In the genomic region with DNA sequence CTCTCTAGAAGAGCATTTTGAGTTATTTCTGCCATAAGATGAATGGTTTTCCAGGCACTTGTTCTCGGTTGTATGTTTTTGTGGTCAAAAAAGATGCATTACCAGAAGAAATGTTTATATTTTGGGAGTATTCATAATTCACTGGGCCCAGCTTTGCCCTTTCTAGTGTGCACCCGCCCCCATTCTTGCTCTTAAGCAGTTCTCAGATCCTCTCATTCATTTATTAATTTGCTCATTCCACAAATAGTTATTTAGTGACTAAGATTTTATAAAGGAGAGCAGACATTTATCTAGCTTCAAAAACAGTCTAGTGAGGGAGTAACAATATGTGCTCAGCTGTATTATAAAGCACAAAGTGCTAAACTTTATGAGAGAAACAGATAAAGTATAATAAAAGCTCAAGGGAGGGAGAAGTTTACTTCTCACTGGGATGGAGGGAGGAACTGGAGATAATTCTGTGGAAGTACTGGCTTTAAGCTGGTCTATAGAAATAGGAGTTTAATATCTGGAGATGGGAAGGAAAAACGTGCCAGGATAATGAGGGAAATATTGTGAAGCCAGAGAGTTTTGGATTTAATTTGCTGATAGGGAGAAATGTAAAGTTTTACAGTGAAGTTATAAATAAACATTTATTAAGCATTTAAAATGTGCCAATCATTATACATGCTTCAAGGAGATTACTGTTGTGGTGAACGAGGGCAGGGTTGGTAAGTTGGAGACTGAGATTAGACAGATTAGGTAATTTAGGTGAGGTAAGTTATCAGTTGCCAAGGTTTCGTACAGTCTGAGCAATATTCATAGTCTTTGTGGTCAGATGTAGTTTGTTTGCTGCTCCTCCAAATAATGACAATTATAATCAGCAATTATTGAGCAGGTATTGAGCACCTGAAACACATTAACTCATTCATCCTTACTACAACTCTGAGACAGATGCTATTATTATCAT, we compare ENCODE assay signal across 10 cellular contexts. TPM values are rescaled to one million over a fixed set of nuclear protein-coding genes. Genes with fewer than 3 reads are reported as not detected.
DNase-seq lines count a peak whose midpoint lies in the region; ATAC-seq and TF ChIP-seq lines count a peak whose summit lies in the region.
"Had no signal": no experiment of that assay in that cellular context is flagged by ENCODE, and none has a peak within 500 bp of the region (broad histone marks: within the 10 kb centered on the region; RNA-seq: fewer than 3 reads in every experiment).

No MANE protein-coding gene starts in this region.

- ATAC-seq in activated T-helper 17 cell treated with anti-CD3 and anti-CD28 coated beads, Interleukin-2, amount 50 U/mL, for 72 hours (replicated peaks): peak; percentile 28
- ATAC-seq in HG02678 (IDR thresholded peaks at IDR 0.05; ENCODE audit: unreplicated experiment): no peak

- H3K4me1 Mint-ChIP-seq in activated CD4-positive, alpha-beta T cell treated with anti-CD3 and anti-CD28 coated beads, Interleukin-2, amount 10 ng/mL, durations not matched to agents 24 days and 14 days: peaks cover 68% of the 10 kb centered on the region
- H3K4me1 Mint-ChIP-seq in activated T-helper 17 cell treated with anti-CD3 and anti-CD28 coated beads, Interleukin-2, amount 50 U/mL, for 72 hours: peaks cover 49% of the 10 kb centered on the region
- H3K4me1 Mint-ChIP-seq in immature natural killer cell: peaks cover 67 to 77% of the 10 kb centered on the region in 2 donors

- H3K36me3 ChIP-seq in suprapubic skin: no peaks in the 10 kb centered on the region
- H3K36me3 ChIP-seq: cardiac muscle cell had no signal

- peaks cover 69% of the 10 kb centered on the region for H3K4me1 ChIP-seq in suprapubic skin

- TF ChIP-seq EP300 in suprapubic skin (IDR thresholded peaks at IDR 0.05): no peak

- DNase-seq in activated CD4-positive, alpha-beta T cell treated with anti-CD3 and anti-CD28 coated beads, Interleukin-2, amount 10 ng/mL, durations not matched to agents 24 days and 14 days: peak; percentile 69
- DNase-seq in activated CD4-positive, alpha-beta T cell treated with anti-CD3 and anti-CD28 coated beads for 1 hour: no peak
- DNase-seq in immature natural killer cell: no peak
- no peak for DNase-seq in suprapubic skin (ENCODE audit: low spot score in 2 of 2)
- DNase-seq in NK-92 treated with Interleukin-12 subunit alpha and Interleukin-12 subunit beta, amount 100 ng/mL, for 24 hours (lab: John Stamatoyannopoulos, UW): no peak
- DNase-seq in activated CD8-positive, alpha-beta memory T cell treated with anti-CD3 and anti-CD28 coated beads, Interleukin-2, amount 50 U/mL, for 48 hours: no peak
- DNase-seq: posterior cingulate gyrus had no signal

- H3K27ac ChIP-seq in suprapubic skin: peak overlapping the region; percentile 50
- H3K27ac ChIP-seq: cardiac muscle cell had no signal

- WGBS in suprapubic skin: 32% methylated on average over 5 of the region's 5 CpGs

- H3K27me3 Mint-ChIP-seq in activated CD4-positive, alpha-beta T cell treated with anti-CD3 and anti-CD28 coated beads, Interleukin-2, amount 10 ng/mL, durations not matched to agents 24 days and 14 days: no peaks in the 10 kb centered on the region
- no peaks in the 10 kb centered on the region for H3K27me3 Mint-ChIP-seq in activated T-helper 17 cell treated with anti-CD3 and anti-CD28 coated beads, Interleukin-2, amount 50 U/mL, for 72 hours
- peaks cover 0 to 11% (median 2%) of the 10 kb centered on the region in 3 donors for H3K27me3 Mint-ChIP-seq in immature natural killer cell (ENCODE audit: low read depth in 3 of 3)

- H3K27me3 ChIP-seq in suprapubic skin: no peaks in the 10 kb centered on the region
- H3K27me3 ChIP-seq: cardiac muscle cell had no signal

- no peaks in the 10 kb centered on the region for H3K36me3 Mint-ChIP-seq in activated CD4-positive, alpha-beta T cell treated with anti-CD3 and anti-CD28 coated beads, Interleukin-2, amount 10 ng/mL, durations not matched to agents 24 days and 14 days (ENCODE audit: low read depth)
- peaks cover 6% of the 10 kb centered on the region for H3K36me3 Mint-ChIP-seq in activated T-helper 17 cell treated with anti-CD3 and anti-CD28 coated beads, Interleukin-2, amount 50 U/mL, for 72 hours (ENCODE audit: low read depth)
- H3K36me3 Mint-ChIP-seq in immature natural killer cell: no peaks in the 10 kb centered on the region

- no peak for TF ChIP-seq POLR2A in suprapubic skin (IDR thresholded peaks at IDR 0.05)

- H3K27ac Mint-ChIP-seq in activated CD4-positive, alpha-beta T cell treated with anti-CD3 and anti-CD28 coated beads, Interleukin-2, amount 10 ng/mL, durations not matched to agents 24 days and 14 days: peak overlapping the region; percentile 96
- H3K27ac Mint-ChIP-seq in activated T-helper 17 cell treated with anti-CD3 and anti-CD28 coated beads, Interleukin-2, amount 50 U/mL, for 72 hours: peak overlapping the region; percentile 81
- H3K27ac Mint-ChIP-seq in immature natural killer cell: peak overlapping the region; percentile 78 to 96 (median 92)

- peak overlapping the region; percentile 80 for H3K4me3 Mint-ChIP-seq in activated CD4-positive, alpha-beta T cell treated with anti-CD3 and anti-CD28 coated beads, Interleukin-2, amount 10 ng/mL, durations not matched to agents 24 days and 14 days
- H3K4me3 Mint-ChIP-seq in activated T-helper 17 cell treated with anti-CD3 and anti-CD28 coated beads, Interleukin-2, amount 50 U/mL, for 72 hours: peak overlapping the region; percentile 89
- peak overlapping the region; percentile 42 to 77 (median 65) for H3K4me3 Mint-ChIP-seq in immature natural killer cell

- intact Hi-C loops in activated CD4-positive, alpha-beta T cell treated with anti-CD3 and anti-CD28 coated beads, Interleukin-2, amount 10 ng/mL, durations not matched to agents 24 days and 14 days (cut with micrococcal nuclease): no loop called here

- H3K9me3 ChIP-seq in suprapubic skin: no peaks in the 10 kb centered on the region

- H3K9me3 Mint-ChIP-seq in activated CD4-positive, alpha-beta T cell treated with anti-CD3 and anti-CD28 coated beads, Interleukin-2, amount 10 ng/mL, durations not matched to agents 24 days and 14 days: no peaks in the 10 kb centered on the region
- no peaks in the 10 kb centered on the region for H3K9me3 Mint-ChIP-seq in activated T-helper 17 cell treated with anti-CD3 and anti-CD28 coated beads, Interleukin-2, amount 50 U/mL, for 72 hours
- H3K9me3 Mint-ChIP-seq in immature natural killer cell: no peaks in the 10 kb centered on the region

- H3K4me3 ChIP-seq in suprapubic skin: no peak overlapping the region
- H3K4me3 ChIP-seq: cardiac muscle cell had no signal

- TF ChIP-seq CTCF in suprapubic skin (IDR thresholded peaks at IDR 0.05): no peak

RNA-seq across cellular contexts. Expression of a gene that starts 9.1 kb away (rescaled TPM):
- 203 and 204 TPM in 2 replicates for total RNA-seq in activated CD4-positive, alpha-beta T cell treated with anti-CD3 and anti-CD28 coated beads, Interleukin-2, amount 10 ng/mL, durations not matched to agents 24 days and 14 days
- 100 to 1,000 TPM; 434 to 605 TPM for total RNA-seq in activated T-helper 17 cell treated with anti-CD3 and anti-CD28 coated beads, Interleukin-2, amount 50 U/mL, for 72 hours
- 100 to 1,000 TPM in 1 of 3 donors, 10 to 100 TPM in 2; 12.7 to 152 (median 12.9) TPM for polyA plus RNA-seq in immature natural killer cell
- total RNA-seq in suprapubic skin: 100 to 1,000 TPM; 421 to 942 (median 545) TPM
